ENCODE assay signal across 1 cellular context in the genomic region with DNA sequence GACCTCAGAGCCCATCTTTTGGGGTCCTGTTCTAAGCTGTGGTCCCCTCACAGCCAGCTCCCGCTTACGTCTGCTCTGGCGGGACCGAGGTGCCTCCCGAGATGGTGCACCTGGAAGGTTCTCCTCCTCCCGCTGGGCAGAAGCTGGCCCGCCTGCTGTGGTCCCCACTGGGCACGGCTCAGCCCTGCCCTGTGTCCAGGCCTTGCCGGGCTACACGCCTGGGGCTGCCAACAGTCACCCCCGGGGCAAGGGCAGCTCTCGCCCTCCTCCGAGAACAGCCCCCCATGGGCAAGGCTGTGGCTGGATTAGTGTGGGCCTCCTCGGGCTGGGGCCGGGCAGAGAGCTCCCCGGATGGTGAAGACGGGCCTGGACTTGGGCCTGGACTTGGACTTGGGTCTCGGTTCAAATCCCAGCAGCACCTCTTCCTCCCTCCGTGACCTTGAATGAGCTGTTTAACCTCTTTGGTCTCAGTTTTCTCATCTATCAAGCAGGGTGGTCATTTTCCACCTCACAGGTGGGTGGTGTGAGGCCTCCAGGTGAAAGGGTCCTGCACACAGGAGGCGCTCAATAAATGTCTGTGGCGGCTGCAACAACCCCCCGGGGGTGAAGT.
TF ChIP-seq lines count a peak whose summit lies in the region.

No MANE protein-coding gene starts in this region.

TF ChIP-seq in A549, 52 proteins besides CTCF, POLR2A, EP300 and RAD21 (continued from another document):
- TF ChIP-seq EHMT2 (IDR thresholded peaks at IDR 0.05; ENCODE audit: low read depth): no peak
- TF ChIP-seq, protein P1, sequence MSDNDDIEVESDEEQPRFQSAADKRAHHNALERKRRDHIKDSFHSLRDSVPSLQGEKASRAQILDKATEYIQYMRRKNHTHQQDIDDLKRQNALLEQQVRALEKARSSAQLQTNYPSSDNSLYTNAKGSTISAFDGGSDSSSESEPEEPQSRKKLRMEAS (IDR thresholded peaks at IDR 0.05): no peak
- TF ChIP-seq ZSCAN20 (CRISPR knock-in tag; IDR thresholded peaks at IDR 0.05): no peak
- TF ChIP-seq ESRRA (IDR thresholded peaks at IDR 0.05; ENCODE audit: borderline replicate concordance, low read length): no peak
- TF ChIP-seq CBX2 (IDR thresholded peaks at IDR 0.05; ENCODE audit: borderline replicate concordance, low read depth): no peak
- no peak for TF ChIP-seq JUNB (IDR thresholded peaks at IDR 0.05)
- no peak for TF ChIP-seq MYC (IDR thresholded peaks at IDR 0.05; ENCODE audit: borderline replicate concordance, low read length)
- TF ChIP-seq JUN (IDR thresholded peaks at IDR 0.05): no peak
- TF ChIP-seq BHLHE40 (IDR thresholded peaks at IDR 0.05; ENCODE audit: low read depth, low read length): no peak
- TF ChIP-seq SREBF2 (IDR thresholded peaks at IDR 0.05): no peak
TF ChIP-seq in A549: peak in this region for 0.
